9 cellular contexts compared by ENCODE assay signal in genomic region chr7:134995239-134996096, GRCh38. TPM values are rescaled to one million over a fixed set of nuclear protein-coding genes. Genes with fewer than 3 reads are reported as not detected.
A peak's percentile ranks its signal among the peaks of the same experiment; 100 is the strongest.
DNase-seq lines count a peak whose midpoint lies in the region; ATAC-seq and TF ChIP-seq lines count a peak whose summit lies in the region.
"Had no signal": no experiment of that assay in that cellular context is flagged by ENCODE, and none has a peak within 500 bp of the region (broad histone marks: within the 10 kb centered on the region; RNA-seq: fewer than 3 reads in every experiment).

No MANE protein-coding gene starts in this region.

- peak overlapping the region; percentile 73 for H3K27ac Mint-ChIP-seq in osteocyte (ENCODE audit: unreplicated experiment)
- H3K27ac Mint-ChIP-seq: activated B cell treated with CpG ODN at 0.5 μM for 24 hours had no signal

- DNase-seq in LHCN-M2 (ENCODE audit: low read depth) (peak; percentile 8), osteocyte (ENCODE audit: extremely low spot score, unreplicated experiment) (no peak), NCI-H146 (lab: John Stamatoyannopoulos, UW) (no peak), GM03348 (ENCODE audit: low spot score) (no peak), AG08396 (ENCODE audit: low spot score) (no peak), kidney glomerular epithelial cell (lab: John Stamatoyannopoulos, UW) (no peak)
- DNase-seq: activated B cell treated with CpG ODN at 0.5 μM for 24 hours had no signal

- TF ChIP-seq CTCF in osteocyte (IDR thresholded peaks at IDR 0.05), result no peak

- ATAC-seq in GM18867 (IDR thresholded peaks at IDR 0.05; ENCODE audit: unreplicated experiment) (peak; percentile 39), GM21737 (IDR thresholded peaks at IDR 0.05; ENCODE audit: unreplicated experiment) (peak; percentile 29)

- no peak overlapping the region for H3K4me3 Mint-ChIP-seq in osteocyte (ENCODE audit: unreplicated experiment)
- H3K4me3 Mint-ChIP-seq: activated B cell treated with CpG ODN at 0.5 μM for 24 hours had no signal

- H3K4me1 Mint-ChIP-seq in osteocyte (ENCODE audit: unreplicated experiment), result peaks cover 17% of the 10 kb centered on the region

- H3K36me3 Mint-ChIP-seq in osteocyte (ENCODE audit: unreplicated experiment), result peaks cover 15% of the 10 kb centered on the region

- H3K27me3 Mint-ChIP-seq in osteocyte (ENCODE audit: unreplicated experiment), result no peaks in the 10 kb centered on the region
- H3K27me3 Mint-ChIP-seq: activated B cell treated with CpG ODN at 0.5 μM for 24 hours had no signal

- H3K9me3 Mint-ChIP-seq in osteocyte (ENCODE audit: unreplicated experiment), result no peaks in the 10 kb centered on the region
- H3K9me3 Mint-ChIP-seq: activated B cell treated with CpG ODN at 0.5 μM for 24 hours had no signal

RNA-seq across cellular contexts. Expression of gene AGBL3, which starts 9.2 kb away (rescaled TPM):
- total RNA-seq in LHCN-M2 (2014; rRNA removed), result 0.38 and 1.0 TPM in 2 replicates
- 0.86 TPM for polyA plus RNA-seq in LHCN-M2 (2012)
- 1.2 and 1.3 TPM in 2 replicates for total RNA-seq in osteocyte
